Comparison of ENCODE assay signal across 12 cellular contexts in the genomic region with DNA sequence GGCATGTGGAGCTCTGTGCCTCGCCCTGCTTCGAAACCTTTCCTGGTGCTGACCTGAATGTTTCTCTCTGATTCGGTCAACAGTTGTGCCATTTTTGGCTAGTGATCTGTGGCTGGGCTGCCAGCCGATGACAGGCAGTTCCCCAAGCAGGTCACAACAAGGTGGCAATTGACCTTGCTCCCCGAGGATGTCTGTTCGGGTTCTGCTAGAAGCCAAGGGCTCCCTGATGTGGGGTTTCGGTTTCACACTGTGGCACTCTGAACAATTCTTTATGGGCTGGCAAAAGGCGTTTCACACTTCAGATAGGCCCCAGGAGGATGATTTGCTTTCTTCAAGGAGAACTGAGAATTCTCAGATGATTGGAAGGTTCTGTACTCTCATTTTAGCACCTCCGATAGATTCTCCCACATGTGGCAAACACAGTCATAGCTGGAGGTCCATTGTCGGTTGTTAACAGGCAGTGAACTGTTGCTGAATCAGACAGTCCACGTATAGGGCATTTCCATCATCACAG.
DNase-seq lines count a peak whose midpoint lies in the region; ATAC-seq and TF ChIP-seq lines count a peak whose summit lies in the region.
"Had no signal": no experiment of that assay in that cellular context is flagged by ENCODE, and none has a peak within 500 bp of the region (broad histone marks: within the 10 kb centered on the region; RNA-seq: fewer than 3 reads in every experiment).

No MANE protein-coding gene starts in this region.

- H3K36me3 ChIP-seq in right atrium auricular region, result no peaks in the 10 kb centered on the region
- H3K36me3 ChIP-seq: left lung, thyroid gland had no signal

- intact Hi-C loops in Right ventricle myocardium inferior (cut with DNase I), result no loop called here

- peaks cover 3% of the 10 kb centered on the region for H3K9me3 Mint-ChIP-seq in stimulated activated effector memory CD8-positive, alpha-beta T cell treated with anti-CD3 and anti-CD28 coated beads, Interleukin-12 subunit alpha, Interleukin-12 subunit beta, amount 100 ng/mL, for 72 hours

- H3K36me3 Mint-ChIP-seq in stimulated activated effector memory CD8-positive, alpha-beta T cell treated with anti-CD3 and anti-CD28 coated beads, Interleukin-12 subunit alpha, Interleukin-12 subunit beta, amount 100 ng/mL, for 72 hours, result no peaks in the 10 kb centered on the region

- no peak for TF ChIP-seq CTCF in right atrium auricular region (IDR thresholded peaks at IDR 0.05)

- DNase-seq in Right ventricle myocardium inferior (ENCODE audit: missing footprints), result no peak
- no peak for DNase-seq in right atrium auricular region (ENCODE audit: low spot score)
- no peak for DNase-seq in stimulated activated effector memory CD8-positive, alpha-beta T cell treated with anti-CD3 and anti-CD28 coated beads, Interleukin-12 subunit alpha, Interleukin-12 subunit beta, amount 100 ng/mL, for 72 hours (ENCODE audit: low spot score in 2 of 2)
- no peak for DNase-seq in NCI-H510A (lab: John Stamatoyannopoulos, UW)
- DNase-seq in glomerular visceral epithelial cell (ENCODE audit: extremely low spot score), result no peak
- DNase-seq in NOMO-1 treated with dmso at 0.1 percent for 144 hours (lab: John Stamatoyannopoulos, UW; ENCODE audit: unreplicated experiment), result no peak
- DNase-seq: left lung, thyroid gland had no signal

- ATAC-seq in Right ventricle myocardium inferior, result peak; percentile 31
- ATAC-seq in HG02571 (IDR thresholded peaks at IDR 0.05; ENCODE audit: unreplicated experiment), result peak; percentile 74
- peak; percentile 47 for ATAC-seq in HG03558 (IDR thresholded peaks at IDR 0.05; ENCODE audit: extremely low read depth, unreplicated experiment)
- ATAC-seq in stimulated activated effector memory CD8-positive, alpha-beta T cell treated with anti-CD3 and anti-CD28 coated beads, Interleukin-12 subunit alpha, Interleukin-12 subunit beta, amount 100 ng/mL, for 72 hours, result peak; percentile 73
- ATAC-seq: activated T-helper 17 cell treated with anti-CD3 and anti-CD28 coated beads, Interleukin-2, amount 50 U/mL, for 72 hours; left lung had no signal

- no peaks in the 10 kb centered on the region for H3K9me3 ChIP-seq in right atrium auricular region
- H3K9me3 ChIP-seq: A549, left lung, thyroid gland had no signal

- no peak overlapping the region for H3K4me3 ChIP-seq in right atrium auricular region
- H3K4me3 ChIP-seq: A549, left lung, thyroid gland had no signal

- peaks cover 5% of the 10 kb centered on the region for H3K4me1 Mint-ChIP-seq in stimulated activated effector memory CD8-positive, alpha-beta T cell treated with anti-CD3 and anti-CD28 coated beads, Interleukin-12 subunit alpha, Interleukin-12 subunit beta, amount 100 ng/mL, for 72 hours
- H3K4me1 Mint-ChIP-seq: activated T-helper 17 cell treated with anti-CD3 and anti-CD28 coated beads, Interleukin-2, amount 50 U/mL, for 72 hours had no signal

- H3K4me1 ChIP-seq in right atrium auricular region, result no peaks in the 10 kb centered on the region
- H3K4me1 ChIP-seq: A549, left lung had no signal

- no peak overlapping the region for H3K27ac Mint-ChIP-seq in stimulated activated effector memory CD8-positive, alpha-beta T cell treated with anti-CD3 and anti-CD28 coated beads, Interleukin-12 subunit alpha, Interleukin-12 subunit beta, amount 100 ng/mL, for 72 hours
- H3K27ac Mint-ChIP-seq: activated T-helper 17 cell treated with anti-CD3 and anti-CD28 coated beads, Interleukin-2, amount 50 U/mL, for 72 hours had no signal

- H3K27ac ChIP-seq in right atrium auricular region, result no peak overlapping the region
- H3K27ac ChIP-seq: A549, left lung, thyroid gland had no signal

- no peaks in the 10 kb centered on the region for H3K27me3 ChIP-seq in right atrium auricular region
- H3K27me3 ChIP-seq: left lung, thyroid gland had no signal

- H3K4me3 Mint-ChIP-seq in stimulated activated effector memory CD8-positive, alpha-beta T cell treated with anti-CD3 and anti-CD28 coated beads, Interleukin-12 subunit alpha, Interleukin-12 subunit beta, amount 100 ng/mL, for 72 hours, result no peak overlapping the region
- H3K4me3 Mint-ChIP-seq: activated T-helper 17 cell treated with anti-CD3 and anti-CD28 coated beads, Interleukin-2, amount 50 U/mL, for 72 hours had no signal
